Comparison of ENCODE assay signal across 7 cellular contexts in the genomic region with DNA sequence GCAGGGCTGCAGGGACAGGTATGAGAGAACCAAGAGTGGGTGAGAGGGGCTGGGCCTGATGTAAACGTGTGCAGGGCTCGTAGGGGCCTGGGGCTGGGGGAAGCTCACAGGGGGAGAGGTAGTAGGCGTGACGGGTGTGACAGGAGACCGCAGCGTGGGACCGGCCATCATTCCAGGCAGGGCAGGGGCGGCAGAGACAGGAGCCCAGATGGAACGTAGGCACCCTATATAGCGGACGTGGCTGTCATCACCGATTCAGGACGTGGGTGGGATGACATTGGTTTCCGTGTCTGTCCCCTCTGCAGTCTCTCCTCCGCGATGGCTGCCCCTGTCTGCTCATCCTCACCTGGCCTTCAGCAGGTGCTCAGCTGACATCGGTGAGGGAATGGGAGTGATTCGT.
"Had no signal": no experiment of that assay in that cellular context is flagged by ENCODE, and none has a peak within 500 bp of the region (broad histone marks: within the 10 kb centered on the region; RNA-seq: fewer than 3 reads in every experiment).

No MANE protein-coding gene starts in this region.

- FAIRE-seq: HTR-8/SVneo had no signal

- DNase-seq: H7, HCEC 1CT, HFFc6, KBM-7 had no signal

- H2AFZ ChIP-seq: GM23338 had no signal

- H3K9me3 Mint-ChIP-seq: GM23338, HFFc6, IgD-negative memory B cell had no signal

- H3K27me3 Mint-ChIP-seq: IgD-negative memory B cell had no signal

- ATAC-seq: GM23338 had no signal

- H3K4me1 Mint-ChIP-seq: GM23338 had no signal

- H3K27ac Mint-ChIP-seq: GM23338, HFFc6 had no signal

- H3K4me3 Mint-ChIP-seq: GM23338, HFFc6, IgD-negative memory B cell had no signal

- H3K4me3 ChIP-seq: GM23338 had no signal

- H3K36me3 Mint-ChIP-seq: IgD-negative memory B cell had no signal

- H3K4me2 ChIP-seq: GM23338 had no signal
